ENCODE assay signal across 13 cellular contexts in genomic region chr20:53847843-53848185, GRCh38.
DNase-seq lines count a peak whose midpoint lies in the region; ATAC-seq, FAIRE-seq and TF ChIP-seq lines count a peak whose summit lies in the region.
"Had no signal": no experiment of that assay in that cellular context is flagged by ENCODE, and none has a peak within 500 bp of the region (broad histone marks: within the 10 kb centered on the region; RNA-seq: fewer than 3 reads in every experiment).

No MANE protein-coding gene starts in this region.

- no peak overlapping the region for H3K4me3 ChIP-seq in pancreas

- DNase-seq in pancreas (no peak), WTC11 (ENCODE audit: low spot score) (no peak)
- no peak for DNase-seq in activated CD4-positive, alpha-beta T cell treated with anti-CD3 and anti-CD28 coated beads for 1 hour
- DNase-seq: brain microvascular endothelial cell, NCI-H1694, occipital lobe had no signal

- no peaks in the 10 kb centered on the region for H3K9me3 ChIP-seq in KOPT-K1 (ENCODE audit: insufficient read depth, low read length, poor library complexity, severe bottlenecking)
- H3K9me3 ChIP-seq in pancreas: no peaks in the 10 kb centered on the region

- POLR2A ChIA-PET in WTC11 (lab: Charles Lee): no interaction called here

- TF ChIP-seq CTCF in VCaP (conservative IDR thresholded peaks at IDR 0.05) (no peak), pancreas (IDR thresholded peaks at IDR 0.05) (no peak), WTC11 (IDR thresholded peaks at IDR 0.05) (no peak)

- H3K27ac Mint-ChIP-seq in WTC11: no peak overlapping the region

- H3K9me3 Mint-ChIP-seq in WTC11: peaks cover 6% of the 10 kb centered on the region

- intact Hi-C loops in pancreas (cut with DNase I): no loop called here

- peaks cover under 1% of the 10 kb centered on the region; the same call in 1 of the 2 replicates for H3K27me3 Mint-ChIP-seq in WTC11 (ENCODE audit: low read depth)

- CTCF ChIA-PET in WTC11 (lab: Charles Lee): no interaction called here

- H3K36me3 ChIP-seq in KOPT-K1 (ENCODE audit: insufficient read depth, low read length) (no peaks in the 10 kb centered on the region), pancreas (no peaks in the 10 kb centered on the region)
- H3K36me3 ChIP-seq: brain microvascular endothelial cell had no signal

- no peaks in the 10 kb centered on the region for H3K27me3 ChIP-seq in pancreas
- H3K27me3 ChIP-seq: brain microvascular endothelial cell had no signal

- H3K4me1 ChIP-seq in pancreas: no peaks in the 10 kb centered on the region

- H3K27ac ChIP-seq in KOPT-K1 (ENCODE audit: low read depth, low read length, poor library complexity, severe bottlenecking) (peak overlapping the region; percentile 75), VCaP (peak overlapping the region; percentile 99), pancreas (no peak overlapping the region)
- H3K27ac ChIP-seq: brain microvascular endothelial cell had no signal

- no peak for FAIRE-seq in pancreas (lab: Jason Lieb, UNC)
- FAIRE-seq: urothelium cell line had no signal

- 67 to 68% methylated on average over 2 of the region's 2 CpGs for WGBS in pancreas, 2 donors

- H3K36me3 Mint-ChIP-seq in WTC11: peaks cover under 1% of the 10 kb centered on the region

- H3K4me3 Mint-ChIP-seq in WTC11: no peak overlapping the region

- ATAC-seq in GM18858 (IDR thresholded peaks at IDR 0.05; ENCODE audit: unreplicated experiment) (peak; percentile 17), pancreas (peak in 3 of 4 donors; percentile 22 to 57 (median 35)), WTC11 (no peak), GM21786 (IDR thresholded peaks at IDR 0.05; ENCODE audit: unreplicated experiment) (no peak)
- ATAC-seq: esophagus mucosa, HCT116 had no signal

- peaks cover 10% of the 10 kb centered on the region for H3K4me1 Mint-ChIP-seq in WTC11

TF ChIP-seq in WTC11, 78 proteins besides CTCF, POLR2A, EP300 and RAD21:
- TF ChIP-seq NFE2L1 (CRISPR knock-in tag; IDR thresholded peaks at IDR 0.05): no peak

Comparison
In these comparisons a context has a peak if more than half of its experiments do, and no peak if none do; other contexts are left out.
1. ATAC-seq: peak in GM18858 (single experiment) and pancreas (3 of 4); none in WTC11 (single experiment) and GM21786 (single experiment).
2. H3K27ac ChIP-seq: peak in KOPT-K1 (single experiment) and VCaP (single experiment); none in pancreas (0 of 4).